ENCODE assay signal across 21 cellular contexts in the genomic region with DNA sequence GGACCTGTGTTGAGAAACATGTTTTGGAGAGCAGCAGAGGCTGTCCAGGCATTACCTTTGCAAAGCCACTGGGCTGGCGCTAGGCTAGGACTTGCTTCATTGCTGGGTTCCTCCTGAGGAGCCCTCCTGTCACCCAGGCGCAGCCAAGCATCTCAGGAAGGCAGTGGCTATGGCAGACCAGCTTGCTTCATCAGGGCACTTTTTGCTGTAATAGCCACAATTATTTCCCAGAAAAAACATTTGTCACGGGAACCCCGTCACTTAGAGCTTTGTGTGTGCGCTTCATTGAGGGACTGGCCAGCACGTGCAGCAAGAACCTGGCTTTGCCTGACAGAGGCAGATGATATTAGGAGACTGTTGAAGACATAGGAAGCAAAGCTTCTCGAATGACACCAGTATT. TPM values are rescaled to one million over a fixed set of nuclear protein-coding genes. Genes with fewer than 3 reads are reported as not detected.
"Had no signal": no experiment of that assay in that cellular context is flagged by ENCODE, and none has a peak within 500 bp of the region (broad histone marks: within the 10 kb centered on the region; RNA-seq: fewer than 3 reads in every experiment).

No MANE protein-coding gene starts in this region.

- H3K27ac Mint-ChIP-seq: activated CD4-positive, alpha-beta memory T cell treated with anti-CD3 and anti-CD28 coated beads, Interleukin-2, amount 10 ng/mL, durations not matched to agents 7 days and 5 days; activated naive CD8-positive, alpha-beta T cell treated with anti-CD3 and anti-CD28 coated beads, Interleukin-2, amount 10 ng/mL, durations not matched to agents 7 days and 5 days; immature natural killer cell; nephron had no signal

- H3K9me3 Mint-ChIP-seq: activated CD4-positive, alpha-beta memory T cell treated with anti-CD3 and anti-CD28 coated beads, Interleukin-2, amount 10 ng/mL, durations not matched to agents 7 days and 5 days; activated naive CD8-positive, alpha-beta T cell treated with anti-CD3 and anti-CD28 coated beads, Interleukin-2, amount 10 ng/mL, durations not matched to agents 7 days and 5 days; immature natural killer cell; nephron had no signal

- H3K9me3 ChIP-seq: esophagus squamous epithelium, ovary, stomach, thoracic aorta, vagina had no signal

- H3K4me1 ChIP-seq: vagina had no signal

- H3K27me3 Mint-ChIP-seq: activated CD4-positive, alpha-beta memory T cell treated with anti-CD3 and anti-CD28 coated beads, Interleukin-2, amount 10 ng/mL, durations not matched to agents 7 days and 5 days had no signal

- H3K4me3 Mint-ChIP-seq: activated CD4-positive, alpha-beta memory T cell treated with anti-CD3 and anti-CD28 coated beads, Interleukin-2, amount 10 ng/mL, durations not matched to agents 7 days and 5 days; activated naive CD8-positive, alpha-beta T cell treated with anti-CD3 and anti-CD28 coated beads, Interleukin-2, amount 10 ng/mL, durations not matched to agents 7 days and 5 days; immature natural killer cell; nephron had no signal

- DNase-seq: activated CD4-positive, alpha-beta memory T cell treated with anti-CD3 and anti-CD28 coated beads, Interleukin-2, amount 10 ng/mL, durations not matched to agents 7 days and 5 days; activated CD8-positive, alpha-beta memory T cell treated with anti-CD3 and anti-CD28 coated beads, Interleukin-2, amount 50 U/mL, for 48 hours; activated naive CD8-positive, alpha-beta T cell treated with anti-CD3 and anti-CD28 coated beads, Interleukin-2, amount 10 ng/mL, durations not matched to agents 7 days and 5 days; anterior cingulate cortex; dorsolateral prefrontal cortex; esophagus squamous epithelium; foreskin fibroblast; glutamatergic neuron; immature natural killer cell; left colon; ovary; stimulated activated CD4-positive, alpha-beta T cell treated with anti-CD3 and anti-CD28 coated beads, Interleukin-15, amount 100 ng/mL, for 24 hours; stimulated activated CD4-positive, alpha-beta T cell treated with anti-CD3 and anti-CD28 coated beads, Interleukin-4, amount 100 ng/mL, for 24 hours; stomach had no signal

- H3K27ac ChIP-seq: dorsolateral prefrontal cortex, esophagus squamous epithelium, ovary, stomach, thoracic aorta, vagina, VCaP had no signal

- H3K36me3 Mint-ChIP-seq: activated naive CD8-positive, alpha-beta T cell treated with anti-CD3 and anti-CD28 coated beads, Interleukin-2, amount 10 ng/mL, durations not matched to agents 7 days and 5 days; immature natural killer cell had no signal

- ATAC-seq: left colon had no signal

- H3K4me3 ChIP-seq: dorsolateral prefrontal cortex, esophagus squamous epithelium, ovary, stomach, thoracic aorta, vagina had no signal

- H3K36me3 ChIP-seq: esophagus squamous epithelium, ovary, stomach, thoracic aorta, vagina had no signal

- H3K27me3 ChIP-seq: dorsolateral prefrontal cortex, esophagus squamous epithelium, ovary, stomach, vagina had no signal

RNA-seq across cellular contexts. Expression of a gene that starts 38.7 kb away (rescaled TPM):
- total RNA-seq: activated CD4-positive, alpha-beta memory T cell treated with anti-CD3 and anti-CD28 coated beads, Interleukin-2, amount 10 ng/mL, durations not matched to agents 7 days and 5 days; activated naive CD8-positive, alpha-beta T cell treated with anti-CD3 and anti-CD28 coated beads, Interleukin-2, amount 10 ng/mL, durations not matched to agents 7 days and 5 days; chondrocyte; esophagus squamous epithelium; left colon; lung microvascular endothelial cell; ovary; renal cortical epithelial cell; stomach; thoracic aorta; vagina had no signal
- polyA plus RNA-seq: ovary, stomach had no signal
